Comparison of ENCODE assay signal across 8 cellular contexts in genomic region chr3:197906023-197906849, GRCh38. TPM values are rescaled to one million over a fixed set of nuclear protein-coding genes. Genes with fewer than 3 reads are reported as not detected.
DNase-seq lines count a peak whose midpoint lies in the region; ATAC-seq, FAIRE-seq and TF ChIP-seq lines count a peak whose summit lies in the region.

No MANE protein-coding gene starts in this region.

- no peaks in the 10 kb centered on the region for H3K9me3 ChIP-seq in endodermal cell (ENCODE audit: control insufficient read depth, low read length)

- no peaks in the 10 kb centered on the region for H3K9me3 Mint-ChIP-seq in activated CD8-positive, alpha-beta memory T cell treated with anti-CD3 and anti-CD28 coated beads, Interleukin-2, amount 10 ng/mL, durations not matched to agents 7 days and 5 days (ENCODE audit: low read depth)
- no peaks in the 10 kb centered on the region for H3K9me3 Mint-ChIP-seq in endodermal cell

- H3K4me1 ChIP-seq in endodermal cell (ENCODE audit: control insufficient read depth, insufficient read depth, low read length): no peaks in the 10 kb centered on the region

- no peaks in the 10 kb centered on the region for H3K36me3 ChIP-seq in endodermal cell (ENCODE audit: control insufficient read depth, insufficient read depth, low read length)

- H3K9ac ChIP-seq in endodermal cell (ENCODE audit: extremely low read depth, low read length, poor library complexity, severe bottlenecking): no peak overlapping the region

- no peak for FAIRE-seq in D721Med (lab: Jason Lieb, UNC)

- ATAC-seq in GM21360 (IDR thresholded peaks at IDR 0.05; ENCODE audit: unreplicated experiment): peak; percentile 78
- peak; percentile 90 for ATAC-seq in activated CD8-positive, alpha-beta memory T cell treated with anti-CD3 and anti-CD28 coated beads, Interleukin-2, amount 10 ng/mL, durations not matched to agents 7 days and 5 days

- no peaks in the 10 kb centered on the region for H3K27me3 ChIP-seq in endodermal cell (ENCODE audit: control insufficient read depth, insufficient read depth, low read length, poor library complexity, severe bottlenecking)

- H3K36me3 Mint-ChIP-seq in activated CD8-positive, alpha-beta memory T cell treated with anti-CD3 and anti-CD28 coated beads, Interleukin-2, amount 10 ng/mL, durations not matched to agents 7 days and 5 days: peaks cover 4% of the 10 kb centered on the region
- H3K36me3 Mint-ChIP-seq in endodermal cell (ENCODE audit: low read depth): peaks cover 2% of the 10 kb centered on the region

- 25 to 26% methylated on average over 15 to 17 of the region's 17 CpGs for WGBS in endodermal cell (ENCODE audit: insufficient coverage in 1 of 2, insufficient read length in 1 of 2), 2 experiments

- H3K27me3 Mint-ChIP-seq in activated CD8-positive, alpha-beta memory T cell treated with anti-CD3 and anti-CD28 coated beads, Interleukin-2, amount 10 ng/mL, durations not matched to agents 7 days and 5 days: no peaks in the 10 kb centered on the region
- no peaks in the 10 kb centered on the region for H3K27me3 Mint-ChIP-seq in endodermal cell (ENCODE audit: insufficient read depth)

- H3K27ac Mint-ChIP-seq in activated CD8-positive, alpha-beta memory T cell treated with anti-CD3 and anti-CD28 coated beads, Interleukin-2, amount 10 ng/mL, durations not matched to agents 7 days and 5 days: peak overlapping the region; percentile 44
- H3K27ac Mint-ChIP-seq in endodermal cell: no peak overlapping the region

- H3K4me1 Mint-ChIP-seq in activated CD8-positive, alpha-beta memory T cell treated with anti-CD3 and anti-CD28 coated beads, Interleukin-2, amount 10 ng/mL, durations not matched to agents 7 days and 5 days: peaks cover 20% of the 10 kb centered on the region
- H3K4me1 Mint-ChIP-seq in endodermal cell: peaks cover 2% of the 10 kb centered on the region

- TF ChIP-seq CTCF in D721Med (IDR thresholded peaks at IDR 0.05; ENCODE audit: insufficient read depth, missing control alignments) (peak; percentile 98), endodermal cell (conservative IDR thresholded peaks at IDR 0.05) (peak; percentile 94)

- no peak overlapping the region for H3K4me3 ChIP-seq in endodermal cell (ENCODE audit: low read length)

- CTCF ChIA-PET in activated CD8-positive, alpha-beta memory T cell treated with anti-CD3 and anti-CD28 coated beads, Interleukin-2, amount 10 ng/mL, durations not matched to agents 7 days and 5 days (lab: Charles Lee): interaction anchor here (0.6 to 3.0 kb wide), 21 partner anchors 8 to 772 kb away, joined by 3 to 41 read pairs (median 4); partner anchors contain the start of gene RPL35A

- peak; percentile 25 for DNase-seq in D721Med (ENCODE audit: insufficient read length, low spot score)
- peak; percentile 67 for DNase-seq in HPDE6-E6E7 (ENCODE audit: extremely low spot score)
- DNase-seq in NOMO-1 treated with DMSO at 0.1 percent for 48 hours (lab: John Stamatoyannopoulos, UW; ENCODE audit: unreplicated experiment): peak; percentile 84
- DNase-seq in activated CD8-positive, alpha-beta memory T cell treated with anti-CD3 and anti-CD28 coated beads, Interleukin-2, amount 10 ng/mL, durations not matched to agents 7 days and 5 days: peak; percentile 90
- peak; percentile 96 for DNase-seq in endodermal cell
- peak; percentile 65 for DNase-seq in middle frontal gyrus (ENCODE audit: extremely low spot score, low spot score)
- peak; percentile 46 to 53 for DNase-seq in stimulated activated CD8-positive, alpha-beta memory T cell treated with anti-CD3 and anti-CD28 coated beads, Interleukin-4, amount 100 ng/mL, for 4 hours (ENCODE audit: low read depth in 2 of 2, low spot score in 1 of 2)

- H3K27ac ChIP-seq in endodermal cell (ENCODE audit: low read depth, low read length): no peak overlapping the region

- H3K4me3 Mint-ChIP-seq in activated CD8-positive, alpha-beta memory T cell treated with anti-CD3 and anti-CD28 coated beads, Interleukin-2, amount 10 ng/mL, durations not matched to agents 7 days and 5 days: peak overlapping the region; percentile 22
- no peak overlapping the region for H3K4me3 Mint-ChIP-seq in endodermal cell

RNA-seq across cellular contexts. Expression of gene RPL35A, which starts 43.8 kb away (rescaled TPM):
- total RNA-seq in activated CD8-positive, alpha-beta memory T cell treated with anti-CD3 and anti-CD28 coated beads, Interleukin-2, amount 10 ng/mL, durations not matched to agents 7 days and 5 days: 100 to 1,000 TPM; 803 to 912 TPM
- 1,000 to 10,000 TPM; 1,211 to 1,450 TPM for total RNA-seq in endodermal cell
- 1,620 TPM for polyA plus RNA-seq in endodermal cell (2013, experiment 1 of 2)
- 1,552 TPM for polyA plus RNA-seq in endodermal cell (2013, experiment 2 of 2)

RNA-seq across cellular contexts. Expression of gene LMLN, which starts 53.8 kb away (rescaled TPM):
- 1 to 10 TPM; 1.5 to 1.7 TPM for total RNA-seq in activated CD8-positive, alpha-beta memory T cell treated with anti-CD3 and anti-CD28 coated beads, Interleukin-2, amount 10 ng/mL, durations not matched to agents 7 days and 5 days
- 10 to 100 TPM; 10.0 to 10.5 TPM for total RNA-seq in endodermal cell
- polyA plus RNA-seq in endodermal cell (2013, experiment 1 of 2): 7.1 TPM
- polyA plus RNA-seq in endodermal cell (2013, experiment 2 of 2): 8.2 TPM

Comparison
In these comparisons a context has a peak if more than half of its experiments do, and no peak if none do; other contexts are left out.
1. DNase-seq: peak in every context shown above with its lines; median percentile 96 in endodermal cell; 90 in activated CD8-positive, alpha-beta memory T cell treated with anti-CD3 and anti-CD28 coated beads, Interleukin-2, amount 10 ng/mL, durations not matched to agents 7 days and 5 days; 84 in NOMO-1 treated with DMSO at 0.1 percent for 48 hours; 67 in HPDE6-E6E7; 65 in middle frontal gyrus; 50 in stimulated activated CD8-positive, alpha-beta memory T cell treated with anti-CD3 and anti-CD28 coated beads, Interleukin-4, amount 100 ng/mL, for 4 hours; 25 in D721Med.
2. RNA of gene LMLN, which starts 53.8 kb away (total RNA-seq): 10.0 to 10.5 TPM in endodermal cell; 1.5 to 1.7 TPM in activated CD8-positive, alpha-beta memory T cell treated with anti-CD3 and anti-CD28 coated beads, Interleukin-2, amount 10 ng/mL, durations not matched to agents 7 days and 5 days; every median in the first group is over 4 times any median in the second.